22 cellular contexts compared by ENCODE assay signal in the genomic region with DNA sequence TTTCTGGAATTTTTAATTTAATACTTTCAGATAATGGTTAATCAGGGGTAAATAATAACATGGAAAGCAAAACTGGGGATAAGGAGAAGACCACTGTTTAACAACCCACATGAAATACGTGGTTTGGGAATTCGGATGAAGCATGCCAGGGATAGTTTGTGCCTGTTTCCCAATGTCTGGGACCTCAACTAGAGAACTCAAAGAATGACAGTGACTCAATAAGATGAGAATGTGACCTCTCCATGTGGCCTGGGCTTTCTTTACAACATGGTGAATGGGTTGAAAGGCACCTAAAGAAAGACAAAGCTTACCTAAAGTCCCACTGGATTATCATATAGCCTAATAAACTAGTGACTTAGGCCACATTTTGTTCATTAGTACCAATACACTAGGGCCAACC.
"Had no signal": no experiment of that assay in that cellular context is flagged by ENCODE, and none has a peak within 500 bp of the region (broad histone marks: within the 10 kb centered on the region; RNA-seq: fewer than 3 reads in every experiment).

No MANE protein-coding gene starts in this region.

- H3K4me1 ChIP-seq: colonic mucosa, foreskin keratinocyte, left ventricle myocardium inferior, lower lobe of right lung, psoas muscle, right lobe of liver, testis, tibial nerve had no signal

- H3K27ac Mint-ChIP-seq: memory B cell; naive thymus-derived CD4-positive, alpha-beta T cell; nephron progenitor cell; stimulated activated memory B cell treated with anti-CD40 and anti-IgM and Interleukin-4, amounts not matched to agents 10 μg/mL and 1 μg/mL and 100 μg/mL, for 72 hours; stimulated activated naive CD8-positive, alpha-beta T cell treated with anti-CD3 and anti-CD28 coated beads, Interleukin-15, Interleukin-2, amounts not matched to agents 100 ng/mL and 50 ng/mL, for 24 hours had no signal

- H2AFZ ChIP-seq: hepatocyte had no signal

- H3K4me3 Mint-ChIP-seq: memory B cell; naive thymus-derived CD4-positive, alpha-beta T cell; nephron progenitor cell; stimulated activated memory B cell treated with anti-CD40 and anti-IgM and Interleukin-4, amounts not matched to agents 10 μg/mL and 1 μg/mL and 100 μg/mL, for 72 hours; stimulated activated naive CD8-positive, alpha-beta T cell treated with anti-CD3 and anti-CD28 coated beads, Interleukin-15, Interleukin-2, amounts not matched to agents 100 ng/mL and 50 ng/mL, for 24 hours had no signal

- H3K27ac ChIP-seq: colonic mucosa, foreskin keratinocyte, hepatocyte, left ventricle myocardium inferior, lower lobe of right lung, neutrophil, psoas muscle, right lobe of liver, testis, tibial nerve had no signal

- H3K9me3 Mint-ChIP-seq: memory B cell; nephron progenitor cell; stimulated activated memory B cell treated with anti-CD40 and anti-IgM and Interleukin-4, amounts not matched to agents 10 μg/mL and 1 μg/mL and 100 μg/mL, for 72 hours; stimulated activated naive CD8-positive, alpha-beta T cell treated with anti-CD3 and anti-CD28 coated beads, Interleukin-15, Interleukin-2, amounts not matched to agents 100 ng/mL and 50 ng/mL, for 24 hours had no signal

- H3K36me3 Mint-ChIP-seq: memory B cell; naive thymus-derived CD4-positive, alpha-beta T cell; stimulated activated memory B cell treated with anti-CD40 and anti-IgM and Interleukin-4, amounts not matched to agents 10 μg/mL and 1 μg/mL and 100 μg/mL, for 72 hours had no signal

- H3K27me3 Mint-ChIP-seq: memory B cell; naive thymus-derived CD4-positive, alpha-beta T cell; stimulated activated memory B cell treated with anti-CD40 and anti-IgM and Interleukin-4, amounts not matched to agents 10 μg/mL and 1 μg/mL and 100 μg/mL, for 72 hours; stimulated activated naive CD8-positive, alpha-beta T cell treated with anti-CD3 and anti-CD28 coated beads, Interleukin-15, Interleukin-2, amounts not matched to agents 100 ng/mL and 50 ng/mL, for 24 hours had no signal

- H3K4me3 ChIP-seq: colonic mucosa, hepatocyte, left ventricle myocardium inferior, lower lobe of right lung, psoas muscle, right lobe of liver, testis, tibial nerve had no signal

- H3K4me2 ChIP-seq: hepatocyte had no signal

- DNase-seq: colonic mucosa; dermis blood vessel endothelial cell; foreskin keratinocyte; head of caudate nucleus; left cardiac atrium; left ventricle myocardium inferior; lower lobe of right lung; naive thymus-derived CD4-positive, alpha-beta T cell; nephron progenitor cell; psoas muscle; retina; right lobe of liver; stimulated activated CD4-positive, alpha-beta T cell treated with anti-CD3 and anti-CD28 coated beads, Interleukin-4, amount 100 ng/mL, for 1 hour; stimulated activated CD8-positive, alpha-beta memory T cell treated with anti-CD3 and anti-CD28 coated beads, Interleukin-4, amount 100 ng/mL, for 48 hours; testis had no signal

- ATAC-seq: foreskin keratinocyte; left cardiac atrium; lower lobe of right lung; naive thymus-derived CD4-positive, alpha-beta T cell; psoas muscle; right lobe of liver; stimulated activated memory B cell treated with anti-CD40 and anti-IgM and Interleukin-4, amounts not matched to agents 10 μg/mL and 1 μg/mL and 100 μg/mL, for 72 hours had no signal

- H3K4me1 Mint-ChIP-seq: memory B cell; naive thymus-derived CD4-positive, alpha-beta T cell; nephron progenitor cell; stimulated activated memory B cell treated with anti-CD40 and anti-IgM and Interleukin-4, amounts not matched to agents 10 μg/mL and 1 μg/mL and 100 μg/mL, for 72 hours had no signal

- FAIRE-seq: keratinocyte had no signal

- H3K27me3 ChIP-seq: colonic mucosa, foreskin keratinocyte, hepatocyte, neutrophil, right lobe of liver, testis, tibial nerve had no signal

- H3K9me3 ChIP-seq: colonic mucosa, left ventricle myocardium inferior, lower lobe of right lung, neutrophil, psoas muscle, right lobe of liver, testis, tibial nerve had no signal

- H3K36me3 ChIP-seq: colonic mucosa, left ventricle myocardium inferior, lower lobe of right lung, neutrophil, right lobe of liver, tibial nerve had no signal

- H3K79me2 ChIP-seq: hepatocyte had no signal
